ENCODE assay signal across 2 cellular contexts in the genomic region with DNA sequence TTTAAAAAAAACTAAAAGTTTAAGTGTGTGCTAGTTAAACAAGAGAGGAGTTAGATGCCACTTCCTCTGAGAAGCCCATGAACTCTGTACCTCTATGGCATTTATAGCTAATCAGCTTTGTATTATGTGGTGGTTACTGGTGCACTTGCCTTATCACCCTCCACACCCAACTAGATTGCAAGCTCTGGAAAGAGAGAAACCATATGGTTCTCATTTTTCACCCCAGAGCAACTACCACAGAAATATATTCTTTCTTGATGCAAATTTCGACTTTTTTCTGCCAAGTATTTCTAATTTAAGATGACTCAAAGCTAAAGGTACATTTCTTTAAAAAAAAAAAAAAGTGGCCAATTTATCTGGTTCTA.
TF ChIP-seq lines count a peak whose summit lies in the region.

No MANE protein-coding gene starts in this region.

TF ChIP-seq in SK-N-SH treated with all-trans-retinoic acid at 6 μM for 48 hours, 23 proteins besides CTCF, POLR2A, EP300 and RAD21:
- TF ChIP-seq, protein P1, sequence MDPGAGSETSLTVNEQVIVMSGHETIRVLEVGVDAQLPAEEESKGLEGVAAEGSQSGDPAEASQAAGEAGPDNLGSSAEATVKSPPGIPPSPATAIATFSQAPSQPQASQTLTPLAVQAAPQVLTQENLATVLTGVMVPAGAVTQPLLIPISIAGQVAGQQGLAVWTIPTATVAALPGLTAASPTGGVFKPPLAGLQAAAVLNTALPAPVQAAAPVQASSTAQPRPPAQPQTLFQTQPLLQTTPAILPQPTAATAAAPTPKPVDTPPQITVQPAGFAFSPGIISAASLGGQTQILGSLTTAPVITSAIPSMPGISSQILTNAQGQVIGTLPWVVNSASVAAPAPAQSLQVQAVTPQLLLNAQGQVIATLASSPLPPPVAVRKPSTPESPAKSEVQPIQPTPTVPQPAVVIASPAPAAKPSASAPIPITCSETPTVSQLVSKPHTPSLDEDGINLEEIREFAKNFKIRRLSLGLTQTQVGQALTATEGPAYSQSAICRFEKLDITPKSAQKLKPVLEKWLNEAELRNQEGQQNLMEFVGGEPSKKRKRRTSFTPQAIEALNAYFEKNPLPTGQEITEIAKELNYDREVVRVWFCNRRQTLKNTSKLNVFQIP (CRISPR knock-in tag; IDR thresholded peaks at IDR 0.05; ENCODE audit: borderline replicate concordance, low read depth), result no peak
- TF ChIP-seq, protein P2, sequence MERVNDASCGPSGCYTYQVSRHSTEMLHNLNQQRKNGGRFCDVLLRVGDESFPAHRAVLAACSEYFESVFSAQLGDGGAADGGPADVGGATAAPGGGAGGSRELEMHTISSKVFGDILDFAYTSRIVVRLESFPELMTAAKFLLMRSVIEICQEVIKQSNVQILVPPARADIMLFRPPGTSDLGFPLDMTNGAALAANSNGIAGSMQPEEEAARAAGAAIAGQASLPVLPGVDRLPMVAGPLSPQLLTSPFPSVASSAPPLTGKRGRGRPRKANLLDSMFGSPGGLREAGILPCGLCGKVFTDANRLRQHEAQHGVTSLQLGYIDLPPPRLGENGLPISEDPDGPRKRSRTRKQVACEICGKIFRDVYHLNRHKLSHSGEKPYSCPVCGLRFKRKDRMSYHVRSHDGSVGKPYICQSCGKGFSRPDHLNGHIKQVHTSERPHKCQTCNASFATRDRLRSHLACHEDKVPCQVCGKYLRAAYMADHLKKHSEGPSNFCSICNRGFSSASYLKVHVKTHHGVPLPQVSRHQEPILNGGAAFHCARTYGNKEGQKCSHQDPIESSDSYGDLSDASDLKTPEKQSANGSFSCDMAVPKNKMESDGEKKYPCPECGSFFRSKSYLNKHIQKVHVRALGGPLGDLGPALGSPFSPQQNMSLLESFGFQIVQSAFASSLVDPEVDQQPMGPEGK (CRISPR knock-in tag; IDR thresholded peaks at IDR 0.05; ENCODE audit: borderline replicate concordance), result no peak
- TF ChIP-seq TCF4 (CRISPR knock-in tag; IDR thresholded peaks at IDR 0.05; ENCODE audit: borderline replicate concordance) (no peak), ISL1 (CRISPR knock-in tag; IDR thresholded peaks at IDR 0.05) (no peak), PPARA (CRISPR knock-in tag; IDR thresholded peaks at IDR 0.05; ENCODE audit: borderline replicate concordance) (no peak), SNAI2 (CRISPR knock-in tag; IDR thresholded peaks at IDR 0.05) (no peak), ZFP3 (CRISPR knock-in tag; IDR thresholded peaks at IDR 0.05) (no peak), ZNF565 (CRISPR knock-in tag; conservative IDR thresholded peaks at IDR 0.05; ENCODE audit: low read depth) (no peak), GLIS3 (CRISPR knock-in tag; IDR thresholded peaks at IDR 0.05) (no peak), OSR1 (CRISPR knock-in tag; IDR thresholded peaks at IDR 0.05) (no peak), ZFP30 (CRISPR knock-in tag; IDR thresholded peaks at IDR 0.05) (no peak), RARB (CRISPR knock-in tag; IDR thresholded peaks at IDR 0.05) (no peak), CSDC2 (CRISPR knock-in tag; IDR thresholded peaks at IDR 0.05) (no peak), ARNTL (CRISPR knock-in tag; IDR thresholded peaks at IDR 0.05; ENCODE audit: borderline replicate concordance, low read depth) (no peak)
- TF ChIP-seq, protein P3, sequence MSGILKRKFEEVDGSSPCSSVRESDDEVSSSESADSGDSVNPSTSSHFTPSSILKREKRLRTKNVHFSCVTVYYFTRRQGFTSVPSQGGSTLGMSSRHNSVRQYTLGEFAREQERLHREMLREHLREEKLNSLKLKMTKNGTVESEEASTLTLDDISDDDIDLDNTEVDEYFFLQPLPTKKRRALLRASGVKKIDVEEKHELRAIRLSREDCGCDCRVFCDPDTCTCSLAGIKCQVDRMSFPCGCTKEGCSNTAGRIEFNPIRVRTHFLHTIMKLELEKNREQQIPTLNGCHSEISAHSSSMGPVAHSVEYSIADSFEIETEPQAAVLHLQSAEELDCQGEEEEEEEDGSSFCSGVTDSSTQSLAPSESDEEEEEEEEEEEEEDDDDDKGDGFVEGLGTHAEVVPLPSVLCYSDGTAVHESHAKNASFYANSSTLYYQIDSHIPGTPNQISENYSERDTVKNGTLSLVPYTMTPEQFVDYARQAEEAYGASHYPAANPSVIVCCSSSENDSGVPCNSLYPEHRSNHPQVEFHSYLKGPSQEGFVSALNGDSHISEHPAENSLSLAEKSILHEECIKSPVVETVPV (CRISPR knock-in tag; IDR thresholded peaks at IDR 0.05), result no peak

TF ChIP-seq in HepG2, 621 proteins besides CTCF, POLR2A, EP300 and RAD21:
- TF ChIP-seq, protein P4, sequence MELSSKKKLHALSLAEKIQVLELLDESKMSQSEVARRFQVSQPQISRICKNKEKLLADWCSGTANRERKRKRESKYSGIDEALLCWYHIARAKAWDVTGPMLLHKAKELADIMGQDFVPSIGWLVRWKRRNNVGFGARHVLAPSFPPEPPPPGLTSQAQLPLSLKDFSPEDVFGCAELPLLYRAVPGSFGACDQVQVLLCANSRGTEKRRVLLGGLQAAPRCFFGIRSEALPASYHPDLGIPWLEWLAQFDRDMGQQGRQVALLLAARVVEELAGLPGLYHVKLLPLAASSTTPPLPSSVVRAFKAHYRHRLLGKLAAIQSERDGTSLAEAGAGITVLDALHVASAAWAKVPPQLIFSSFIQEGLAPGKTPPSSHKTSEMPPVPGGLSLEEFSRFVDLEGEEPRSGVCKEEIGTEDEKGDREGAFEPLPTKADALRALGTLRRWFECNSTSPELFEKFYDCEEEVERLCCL (CRISPR knock-in tag; IDR thresholded peaks at IDR 0.05; ENCODE audit: borderline replicate concordance), result no peak
- no peak for TF ChIP-seq MEF2D (CRISPR knock-in tag; IDR thresholded peaks at IDR 0.05)
- TF ChIP-seq ZNF3 (CRISPR knock-in tag; IDR thresholded peaks at IDR 0.05), result no peak
- TF ChIP-seq KDM6A (CRISPR knock-in tag; IDR thresholded peaks at IDR 0.05; ENCODE audit: low read depth), result no peak
- no peak for TF ChIP-seq ELF3 (CRISPR knock-in tag; IDR thresholded peaks at IDR 0.05)
- TF ChIP-seq NCOA5 (CRISPR knock-in tag; IDR thresholded peaks at IDR 0.05), result no peak
- TF ChIP-seq, protein P5, sequence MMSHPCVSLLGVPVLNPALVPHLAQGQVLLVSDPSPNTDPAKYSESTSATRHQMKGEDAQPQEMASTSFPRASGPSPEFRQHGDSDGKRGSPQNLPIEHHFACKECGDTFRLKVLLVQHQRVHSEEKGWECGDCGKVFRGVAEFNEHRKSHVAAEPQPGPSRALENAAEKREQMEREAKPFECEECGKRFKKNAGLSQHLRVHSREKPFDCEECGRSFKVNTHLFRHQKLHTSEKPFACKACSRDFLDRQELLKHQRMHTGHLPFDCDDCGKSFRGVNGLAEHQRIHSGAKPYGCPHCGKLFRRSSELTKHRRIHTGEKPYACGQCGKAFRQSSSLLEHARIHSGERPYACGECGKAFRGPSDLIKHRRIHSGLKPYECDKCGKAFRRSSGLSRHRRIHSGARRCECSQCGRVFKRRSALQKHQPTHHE (CRISPR knock-in tag; IDR thresholded peaks at IDR 0.05; ENCODE audit: borderline replicate concordance), result no peak
- TF ChIP-seq ZMYM2 (CRISPR knock-in tag; IDR thresholded peaks at IDR 0.05), result no peak
- no peak for TF ChIP-seq ZNF260 (CRISPR knock-in tag; IDR thresholded peaks at IDR 0.05; ENCODE audit: borderline replicate concordance, low read depth)
- no peak for TF ChIP-seq ZFP41 (CRISPR knock-in tag; IDR thresholded peaks at IDR 0.05; ENCODE audit: borderline replicate concordance)
- no peak for TF ChIP-seq ZBTB21 (CRISPR knock-in tag; IDR thresholded peaks at IDR 0.05)
- TF ChIP-seq, protein P6, sequence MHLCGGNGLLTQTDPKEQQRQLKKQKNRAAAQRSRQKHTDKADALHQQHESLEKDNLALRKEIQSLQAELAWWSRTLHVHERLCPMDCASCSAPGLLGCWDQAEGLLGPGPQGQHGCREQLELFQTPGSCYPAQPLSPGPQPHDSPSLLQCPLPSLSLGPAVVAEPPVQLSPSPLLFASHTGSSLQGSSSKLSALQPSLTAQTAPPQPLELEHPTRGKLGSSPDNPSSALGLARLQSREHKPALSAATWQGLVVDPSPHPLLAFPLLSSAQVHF (CRISPR knock-in tag; IDR thresholded peaks at IDR 0.05), result no peak
TF ChIP-seq in HepG2: peak in this region for 0.
